ENCODE assay signal across 1 cellular context in the genomic region with DNA sequence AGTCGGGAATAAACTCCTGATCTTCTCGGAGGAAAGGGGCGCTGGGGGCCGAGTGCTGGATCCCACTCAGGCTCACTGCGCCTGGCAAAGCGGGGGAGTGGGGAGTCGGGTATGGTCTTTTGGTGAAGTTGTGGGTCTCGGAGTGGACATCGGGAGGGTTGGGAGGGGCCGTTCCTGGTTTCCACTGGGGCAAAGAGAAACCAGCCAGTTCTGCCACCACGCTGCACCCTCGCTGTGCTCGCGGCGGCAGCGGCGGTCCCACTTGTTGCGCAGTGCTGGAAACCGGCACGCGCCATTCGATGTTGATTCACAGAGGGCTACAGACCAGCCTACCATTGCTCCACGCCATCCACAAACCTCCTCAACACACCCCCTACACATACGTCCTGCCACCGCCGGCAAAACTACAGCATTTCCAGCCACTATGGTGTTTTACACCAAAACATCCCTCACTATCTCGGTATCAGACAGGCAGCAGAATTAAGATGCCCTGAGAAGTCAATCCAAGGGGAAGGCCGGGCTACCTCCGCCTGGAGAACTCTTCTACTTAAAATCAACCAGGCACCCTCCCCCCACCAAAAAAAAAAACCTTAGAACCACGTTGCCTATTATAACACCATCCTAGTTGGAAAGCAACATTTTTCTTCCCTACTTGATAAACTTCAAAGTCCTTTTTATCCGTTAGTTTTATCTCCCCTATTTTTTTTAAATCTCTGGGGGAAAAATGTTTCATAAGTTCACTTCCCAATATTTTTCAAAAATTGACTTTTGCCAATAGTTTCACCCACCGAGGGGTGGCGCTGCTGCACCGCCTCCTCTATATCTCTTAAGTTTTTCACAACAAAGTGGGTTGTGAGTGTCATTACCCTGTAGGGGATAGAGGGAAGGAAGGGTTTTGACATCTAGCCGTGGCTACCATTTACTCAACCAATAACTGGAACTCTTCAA.
TF ChIP-seq lines count a peak whose summit lies in the region.

No MANE protein-coding gene starts in this region.

TF ChIP-seq in GM12878, 131 proteins besides CTCF, POLR2A, EP300 and RAD21 (continued from another document):
- TF ChIP-seq RUNX3 (IDR thresholded peaks at IDR 0.05; ENCODE audit: low read length): no peak
- no peak for TF ChIP-seq ETV6 (conservative IDR thresholded peaks at IDR 0.05 in 1 of 2, IDR thresholded peaks at IDR 0.05 in 1 of 2; ENCODE audit: borderline replicate concordance in 1 of 2, low read depth in 1 of 2)
- TF ChIP-seq, protein P1, sequence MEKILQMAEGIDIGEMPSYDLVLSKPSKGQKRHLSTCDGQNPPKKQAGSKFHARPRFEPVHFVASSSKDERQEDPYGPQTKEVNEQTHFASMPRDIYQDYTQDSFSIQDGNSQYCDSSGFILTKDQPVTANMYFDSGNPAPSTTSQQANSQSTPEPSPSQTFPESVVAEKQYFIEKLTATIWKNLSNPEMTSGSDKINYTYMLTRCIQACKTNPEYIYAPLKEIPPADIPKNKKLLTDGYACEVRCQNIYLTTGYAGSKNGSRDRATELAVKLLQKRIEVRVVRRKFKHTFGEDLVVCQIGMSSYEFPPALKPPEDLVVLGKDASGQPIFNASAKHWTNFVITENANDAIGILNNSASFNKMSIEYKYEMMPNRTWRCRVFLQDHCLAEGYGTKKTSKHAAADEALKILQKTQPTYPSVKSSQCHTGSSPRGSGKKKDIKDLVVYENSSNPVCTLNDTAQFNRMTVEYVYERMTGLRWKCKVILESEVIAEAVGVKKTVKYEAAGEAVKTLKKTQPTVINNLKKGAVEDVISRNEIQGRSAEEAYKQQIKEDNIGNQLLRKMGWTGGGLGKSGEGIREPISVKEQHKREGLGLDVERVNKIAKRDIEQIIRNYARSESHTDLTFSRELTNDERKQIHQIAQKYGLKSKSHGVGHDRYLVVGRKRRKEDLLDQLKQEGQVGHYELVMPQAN (conservative IDR thresholded peaks at IDR 0.05): 0 out of 2 replicates have a peak, but pooled peaks have one; percentile 25
- TF ChIP-seq YY1 (IDR thresholded peaks at IDR 0.05; ENCODE audit: low read depth, low read length): 0 out of 2 replicates have a peak, but pooled peaks have one; percentile 20
- TF ChIP-seq HSF1 (IDR thresholded peaks at IDR 0.05; ENCODE audit: low read depth, low read length): no peak
- no peak for TF ChIP-seq CEBPB (IDR thresholded peaks at IDR 0.05; ENCODE audit: borderline replicate concordance in 1 of 2, low read depth in 2 of 2, low read length in 2 of 2)
- no peak for TF ChIP-seq SUPT20H (IDR thresholded peaks at IDR 0.05; ENCODE audit: borderline replicate concordance, control insufficient read depth, low read depth, low read length)
- peak; percentile 64 for TF ChIP-seq SMC3 (IDR thresholded peaks at IDR 0.05; ENCODE audit: borderline replicate concordance, low read length)
- TF ChIP-seq TCF7 (IDR thresholded peaks at IDR 0.05; ENCODE audit: borderline replicate concordance): no peak
